Comparison of ENCODE assay signal across 26 cellular contexts in genomic region chr14:90428676-90429075, GRCh38.
"Had no signal": no experiment of that assay in that cellular context is flagged by ENCODE, and none has a peak within 500 bp of the region (broad histone marks: within the 10 kb centered on the region; RNA-seq: fewer than 3 reads in every experiment).

No MANE protein-coding gene starts in this region.

- ATAC-seq: activated CD8-positive, alpha-beta T cell treated with anti-CD3 and anti-CD28 coated beads for 36 hours; activated naive CD8-positive, alpha-beta T cell treated with anti-CD3 and anti-CD28 coated beads, Interleukin-2, amount 50 U/mL, for 24 hours; activated T-helper 17 cell treated with anti-CD3 and anti-CD28 coated beads, Interleukin-2, amount 50 U/mL, for 72 hours had no signal

- H3K4me1 Mint-ChIP-seq: activated naive CD8-positive, alpha-beta T cell treated with anti-CD3 and anti-CD28 coated beads, Interleukin-2, amount 50 U/mL, for 24 hours had no signal

- H3K4me3 ChIP-seq: dorsolateral prefrontal cortex, suprapubic skin, transverse colon had no signal

- H3K4me1 ChIP-seq: suprapubic skin had no signal

- H3K36me3 ChIP-seq: suprapubic skin, transverse colon had no signal

- H3K27me3 ChIP-seq: dorsolateral prefrontal cortex, suprapubic skin, transverse colon had no signal

- FAIRE-seq: colon, keratinocyte, TTC549 had no signal

- DNase-seq: activated CD4-positive, alpha-beta T cell treated with anti-CD3 and anti-CD28 coated beads for 48 hours; activated CD8-positive, alpha-beta T cell treated with anti-CD3 and anti-CD28 coated beads for 36 hours; activated naive CD4-positive, alpha-beta T cell treated with anti-CD3 and anti-CD28 coated beads for 36 hours; activated naive CD8-positive, alpha-beta T cell treated with anti-CD3 and anti-CD28 coated beads, Interleukin-2, amount 50 U/mL, for 24 hours; activated T-cell treated with anti-CD3 and anti-CD28 coated beads, Interleukin-2, amount 50 U/mL, for 1 hour; anterior cingulate cortex; central memory CD4-positive, alpha-beta T cell; endodermal cell; foreskin melanocyte; glutamatergic neuron; hypothalamus; midbrain; occipital lobe; stimulated activated CD4-positive, alpha-beta T cell treated with anti-CD3 and anti-CD28 coated beads, Interleukin-12 subunit alpha, Interleukin-12 subunit beta, amount 100 ng/mL, for 4 hours; stimulated activated CD4-positive, alpha-beta T cell treated with anti-CD3 and anti-CD28 coated beads, Interleukin-1b, Interleukin-23, amount 100 ng/mL, for 48 hours; transverse colon had no signal

- H3K27ac Mint-ChIP-seq: activated CD8-positive, alpha-beta T cell treated with anti-CD3 and anti-CD28 coated beads for 36 hours; activated naive CD4-positive, alpha-beta T cell treated with anti-CD3 and anti-CD28 coated beads for 36 hours; activated naive CD8-positive, alpha-beta T cell treated with anti-CD3 and anti-CD28 coated beads, Interleukin-2, amount 50 U/mL, for 24 hours; activated T-helper 17 cell treated with anti-CD3 and anti-CD28 coated beads, Interleukin-2, amount 50 U/mL, for 72 hours; endodermal cell; progenitor cell of endocrine pancreas; stimulated activated naive CD8-positive, alpha-beta T cell treated with anti-CD3 and anti-CD28 coated beads, Interleukin-15, Interleukin-2, amounts not matched to agents 100 ng/mL and 50 ng/mL, for 24 hours; T-helper 2 cell treated with Interferon-gamma antibody and Interleukin-4, amounts not matched to agents 5 μg/mL and 100 μg/mL, for 36 hours had no signal

- H3K9me3 ChIP-seq: suprapubic skin, transverse colon had no signal

- H3K27me3 Mint-ChIP-seq: activated CD8-positive, alpha-beta T cell treated with anti-CD3 and anti-CD28 coated beads for 36 hours; activated naive CD8-positive, alpha-beta T cell treated with anti-CD3 and anti-CD28 coated beads, Interleukin-2, amount 50 U/mL, for 24 hours; activated T-helper 17 cell treated with anti-CD3 and anti-CD28 coated beads, Interleukin-2, amount 50 U/mL, for 72 hours; brain; stimulated activated naive CD8-positive, alpha-beta T cell treated with anti-CD3 and anti-CD28 coated beads, Interleukin-15, Interleukin-2, amounts not matched to agents 100 ng/mL and 50 ng/mL, for 24 hours had no signal

- H3K27ac ChIP-seq: suprapubic skin, transverse colon had no signal

- H3K9me3 Mint-ChIP-seq: activated CD8-positive, alpha-beta T cell treated with anti-CD3 and anti-CD28 coated beads for 36 hours; activated naive CD4-positive, alpha-beta T cell treated with anti-CD3 and anti-CD28 coated beads for 36 hours; activated naive CD8-positive, alpha-beta T cell treated with anti-CD3 and anti-CD28 coated beads, Interleukin-2, amount 50 U/mL, for 24 hours; activated T-helper 17 cell treated with anti-CD3 and anti-CD28 coated beads, Interleukin-2, amount 50 U/mL, for 72 hours; endodermal cell; stimulated activated naive CD8-positive, alpha-beta T cell treated with anti-CD3 and anti-CD28 coated beads, Interleukin-15, Interleukin-2, amounts not matched to agents 100 ng/mL and 50 ng/mL, for 24 hours; T-helper 2 cell treated with Interferon-gamma antibody and Interleukin-4, amounts not matched to agents 5 μg/mL and 100 μg/mL, for 36 hours had no signal

- H3K36me3 Mint-ChIP-seq: brain had no signal

- H3K4me3 Mint-ChIP-seq: activated CD8-positive, alpha-beta T cell treated with anti-CD3 and anti-CD28 coated beads for 36 hours; activated naive CD4-positive, alpha-beta T cell treated with anti-CD3 and anti-CD28 coated beads for 36 hours; activated naive CD8-positive, alpha-beta T cell treated with anti-CD3 and anti-CD28 coated beads, Interleukin-2, amount 50 U/mL, for 24 hours; activated T-helper 17 cell treated with anti-CD3 and anti-CD28 coated beads, Interleukin-2, amount 50 U/mL, for 72 hours; brain; endodermal cell; stimulated activated naive CD8-positive, alpha-beta T cell treated with anti-CD3 and anti-CD28 coated beads, Interleukin-15, Interleukin-2, amounts not matched to agents 100 ng/mL and 50 ng/mL, for 24 hours; T-helper 2 cell treated with Interferon-gamma antibody and Interleukin-4, amounts not matched to agents 5 μg/mL and 100 μg/mL, for 36 hours had no signal
